9 cellular contexts compared by ENCODE assay signal in genomic region chr2:16900405-16901025, GRCh38.
DNase-seq lines count a peak whose midpoint lies in the region; ATAC-seq, FAIRE-seq and TF ChIP-seq lines count a peak whose summit lies in the region.
"Had no signal": no experiment of that assay in that cellular context is flagged by ENCODE, and none has a peak within 500 bp of the region (broad histone marks: within the 10 kb centered on the region; RNA-seq: fewer than 3 reads in every experiment).

No MANE protein-coding gene starts in this region.

- H3K4me1 ChIP-seq in liver (ENCODE audit: control insufficient read depth in 4 of 4, insufficient read depth in 4 of 4, low read length in 3 of 4), result no peaks in the 10 kb centered on the region

- peak; percentile 21 for DNase-seq in DMS53 treated with DMSO at 0.1 percent for 48 hours (lab: John Stamatoyannopoulos, UW; ENCODE audit: unreplicated experiment)
- no peak for DNase-seq in frontal cortex (ENCODE audit: low spot score in 2 of 2)
- DNase-seq in Right ventricle myocardium superior, result no peak

- no peak overlapping the region for H3K4me3 ChIP-seq in SU-DHL-6 (ENCODE audit: insufficient read depth, low read length, poor library complexity, severe bottlenecking)
- no peak overlapping the region for H3K4me3 ChIP-seq in liver (ENCODE audit: low read depth in 1 of 3, low read length in 3 of 3)

- no peak overlapping the region for H3K4me2 ChIP-seq in SU-DHL-6 (ENCODE audit: low read depth, low read length, poor library complexity, severe bottlenecking)

- TF ChIP-seq RAD21 in liver (IDR thresholded peaks at IDR 0.05), result peak; percentile 67 to 80

- H3K9me3 ChIP-seq in SU-DHL-6 (ENCODE audit: insufficient read depth, low read length), result no peaks in the 10 kb centered on the region
- H3K9me3 ChIP-seq in liver (ENCODE audit: control insufficient read depth in 4 of 4, low read length in 3 of 4), result no peaks in the 10 kb centered on the region

- no peaks in the 10 kb centered on the region for H3F3A ChIP-seq in SU-DHL-6 (ENCODE audit: insufficient read depth)

- no peak for FAIRE-seq in frontal cortex (lab: Jason Lieb, UNC)
- FAIRE-seq: islet of Langerhans had no signal

- H4K20me1 ChIP-seq in SU-DHL-6 (ENCODE audit: low read depth, low read length), result no peaks in the 10 kb centered on the region

- H3K27me3 ChIP-seq in SU-DHL-6 (ENCODE audit: low read length) (no peaks in the 10 kb centered on the region), liver (ENCODE audit: control insufficient read depth in 4 of 4, insufficient read depth in 4 of 4, low read length in 3 of 4) (no peaks in the 10 kb centered on the region)

- no peaks in the 10 kb centered on the region for H3K79me2 ChIP-seq in SU-DHL-6 (ENCODE audit: insufficient read depth, low read length)

- H2AFZ ChIP-seq in SU-DHL-6 (ENCODE audit: low read depth, low read length, severe bottlenecking), result no peak overlapping the region

- H3K9ac ChIP-seq in SU-DHL-6 (ENCODE audit: low read length) (no peak overlapping the region), liver (ENCODE audit: low read depth in 1 of 2, low read length in 2 of 2) (no peak overlapping the region)

- 83% methylated on average over 6 of the region's 6 CpGs for WGBS in liver

- H3K9me2 ChIP-seq in SU-DHL-6 (replicated peaks; ENCODE audit: insufficient read depth, low read length), result no peaks in the 10 kb centered on the region

- intact Hi-C loops in Right ventricle myocardium superior (cut with DNase I), result no loop called here

- no peak overlapping the region for H3K27ac ChIP-seq in SU-DHL-6 (ENCODE audit: low read depth, low read length)
- no peak overlapping the region for H3K27ac ChIP-seq in liver (ENCODE audit: low read depth in 1 of 2, low read length in 2 of 2)

- peak; percentile 83 for ATAC-seq in GM19467 (IDR thresholded peaks at IDR 0.05; ENCODE audit: unreplicated experiment)
- peak; percentile 69 for ATAC-seq in HG03457 (IDR thresholded peaks at IDR 0.05; ENCODE audit: unreplicated experiment)
- ATAC-seq in GM19452 (IDR thresholded peaks at IDR 0.05; ENCODE audit: unreplicated experiment), result no peak
- no peak for ATAC-seq in Right ventricle myocardium superior (ENCODE audit: poor library complexity)

- H3K36me3 ChIP-seq in SU-DHL-6 (ENCODE audit: low read length) (no peaks in the 10 kb centered on the region), liver (ENCODE audit: control insufficient read depth in 4 of 4, insufficient read depth in 3 of 4, low read depth in 1 of 4, low read length in 3 of 4) (no peaks in the 10 kb centered on the region)

- TF ChIP-seq CTCF in SU-DHL-6 (IDR thresholded peaks at IDR 0.05; ENCODE audit: insufficient read depth, low read length, poor library complexity, severe bottlenecking) (peak; percentile 95), liver (IDR thresholded peaks at IDR 0.05; ENCODE audit: low read depth, low read length, missing input control) (peak; percentile 56)

TF ChIP-seq in liver, 16 proteins besides CTCF, POLR2A, EP300 and RAD21:
- no peak for TF ChIP-seq ATF3 (IDR thresholded peaks at IDR 0.05)
- no peak for TF ChIP-seq HNF4G (IDR thresholded peaks at IDR 0.05)
- TF ChIP-seq HNF4A (conservative IDR thresholded peaks at IDR 0.05), result no peak
- no peak for TF ChIP-seq RXRA (IDR thresholded peaks at IDR 0.05)
- no peak for TF ChIP-seq REST (IDR thresholded peaks at IDR 0.05)
- no peak for TF ChIP-seq GABPA (IDR thresholded peaks at IDR 0.05 in 1 of 2, conservative IDR thresholded peaks at IDR 0.05 in 1 of 2)
- no peak for TF ChIP-seq YY1 (IDR thresholded peaks at IDR 0.05)
- no peak for TF ChIP-seq EGR1 (IDR thresholded peaks at IDR 0.05; ENCODE audit: low read depth in 2 of 2)
- no peak for TF ChIP-seq FOXA1 (IDR thresholded peaks at IDR 0.05)

Comparison
In these comparisons a context has a peak if more than half of its experiments do, and no peak if none do; other contexts are left out.
1. ATAC-seq: peak in GM19467 (single experiment) and HG03457 (single experiment); none in GM19452 (single experiment) and Right ventricle myocardium superior (single experiment).